In the genomic region with DNA sequence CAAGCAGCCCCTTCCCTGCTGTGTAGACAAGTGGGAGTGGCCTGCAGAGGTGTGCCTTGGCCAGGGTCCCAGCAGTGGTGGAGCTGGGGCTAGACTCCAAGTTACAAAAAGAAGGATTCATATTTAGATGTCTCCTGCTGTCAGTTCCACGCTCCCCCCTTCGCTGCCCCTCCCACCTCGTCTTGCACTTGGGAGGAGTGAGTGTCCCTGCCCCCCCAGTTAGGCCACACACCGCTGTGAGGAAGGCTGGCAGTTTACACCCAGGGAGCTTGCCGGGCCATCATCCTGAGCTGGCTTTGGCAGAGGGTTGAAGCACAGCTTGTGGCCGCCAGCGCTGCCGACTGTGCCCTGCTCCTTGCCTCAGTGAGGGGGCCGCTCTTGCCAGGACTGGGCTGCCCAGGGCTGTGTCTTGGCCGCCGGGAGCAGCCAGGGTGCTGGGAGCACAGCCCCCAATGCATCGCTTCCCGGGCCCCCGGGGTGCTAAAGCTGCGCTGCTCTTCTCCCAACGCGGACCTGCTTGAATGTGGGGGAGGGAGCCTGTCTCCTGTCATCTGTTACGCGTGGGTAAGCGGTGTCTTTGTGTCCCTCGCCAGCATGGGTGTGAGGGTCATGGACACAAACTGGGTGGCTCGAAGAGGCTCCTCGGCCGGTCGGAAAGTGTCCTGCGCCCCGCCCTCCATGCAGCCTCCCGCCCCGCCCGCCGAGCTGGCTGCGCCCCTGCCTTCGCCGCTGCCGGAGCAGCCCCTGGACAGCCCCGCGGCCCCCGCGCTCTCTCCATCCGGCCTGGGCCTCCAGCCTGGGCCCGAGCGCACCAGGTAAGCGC, we compare ENCODE assay signal across 11 cellular contexts. TPM values are rescaled to one million over a fixed set of nuclear protein-coding genes. Genes with fewer than 3 reads are reported as not detected.
DNase-seq lines count a peak whose midpoint lies in the region; ATAC-seq and TF ChIP-seq lines count a peak whose summit lies in the region.
"Had no signal": no experiment of that assay in that cellular context is flagged by ENCODE, and none has a peak within 500 bp of the region (broad histone marks: within the 10 kb centered on the region; RNA-seq: fewer than 3 reads in every experiment).

No MANE protein-coding gene starts in this region.

- H3K9ac ChIP-seq in neuronal stem cell (ENCODE audit: low read depth, low read length, poor library complexity): peak overlapping the region; percentile 83

- H3K36me3 ChIP-seq in RWPE2 (ENCODE audit: low read depth) (no peaks in the 10 kb centered on the region), neuronal stem cell (replicated peaks in 1 of 2; ENCODE audit: control insufficient read depth in 2 of 2, insufficient read depth in 2 of 2, low read length in 2 of 2) (no peaks in the 10 kb centered on the region)

- H2AFZ ChIP-seq in neuronal stem cell (ENCODE audit: low read length): peak overlapping the region; percentile 87

- H3K14ac ChIP-seq in neuronal stem cell (ENCODE audit: low read length): peak overlapping the region; percentile 84

- H4K91ac ChIP-seq in neuronal stem cell (ENCODE audit: low read depth, low read length, poor library complexity): no peak overlapping the region

- H3K9me3 ChIP-seq in RWPE2 (ENCODE audit: severe bottlenecking): no peaks in the 10 kb centered on the region
- no peaks in the 10 kb centered on the region for H3K9me3 ChIP-seq in neuronal stem cell (replicated peaks in 1 of 2; ENCODE audit: control insufficient read depth in 2 of 2, insufficient read depth in 1 of 2, low read depth in 1 of 2, low read length in 2 of 2)

- H3K18ac ChIP-seq in neuronal stem cell (ENCODE audit: low read length): peak overlapping the region; percentile 93

- H3K27ac ChIP-seq in RWPE2 (ENCODE audit: poor library complexity, severe bottlenecking) (no peak overlapping the region), neuronal stem cell (replicated peaks; ENCODE audit: low read length) (no peak overlapping the region)

- no peak overlapping the region for H2BK120ac ChIP-seq in neuronal stem cell (ENCODE audit: low read depth, low read length)

- no peak overlapping the region for H2BK15ac ChIP-seq in neuronal stem cell (ENCODE audit: low read length)

- H3K4me3 ChIP-seq in AG04449 (ENCODE audit: low read depth, low read length): peak overlapping the region; percentile 48
- H3K4me3 ChIP-seq in RWPE2 (ENCODE audit: severe bottlenecking): no peak overlapping the region
- peak overlapping the region; percentile 10 to 67 for H3K4me3 ChIP-seq in neuronal stem cell (ENCODE audit: low read length in 2 of 2)

- CTCF ChIA-PET in AG04449 (lab: Yijun Ruan, JAX): interaction anchor here (1.3 kb wide), 1 partner anchor 12 kb away, joined by 5 read pairs; no protein-coding TSS in a partner anchor

- intact Hi-C loops in Right ventricle myocardium superior (cut with DNase I): no loop called here

- no CpG with 5 or more reads among the region's 43 CpGs for WGBS in neuronal stem cell (ENCODE audit: extremely low coverage in 2 of 2, insufficient read length in 2 of 2, insufficient replicate concordance in 1 of 2), 2 donors

- TF ChIP-seq CTCF in AG04449 (IDR thresholded peaks at IDR 0.05; ENCODE audit: insufficient read depth, low read length, missing control alignments) (no peak), RWPE2 (IDR thresholded peaks at IDR 0.05; ENCODE audit: poor library complexity, severe bottlenecking) (no peak)

- DNase-seq in AG04449 (ENCODE audit: low read depth, low spot score) (no peak), RWPE2 (ENCODE audit: low spot score) (no peak), Right ventricle myocardium superior (no peak), neuronal stem cell (ENCODE audit: low spot score) (no peak), HuH-7 (ENCODE audit: low spot score) (no peak)
- DNase-seq in activated CD8-positive, alpha-beta memory T cell treated with anti-CD3 and anti-CD28 coated beads, Interleukin-2, amount 50 U/mL, for 4 hours: no peak
- DNase-seq: activated CD4-positive, alpha-beta T cell treated with anti-CD3 and anti-CD28 coated beads for 48 hours; effector CD4-positive, alpha-beta T cell; NCI-H510A had no signal

- H2BK5ac ChIP-seq in neuronal stem cell (ENCODE audit: low read length): no peak overlapping the region

- no peak overlapping the region for H4K8ac ChIP-seq in neuronal stem cell (ENCODE audit: low read depth, low read length)

- H3K4me2 ChIP-seq in neuronal stem cell (ENCODE audit: insufficient read depth, low read length, poor library complexity, severe bottlenecking): peak overlapping the region; percentile 76

- H3K27me3 ChIP-seq in RWPE2 (ENCODE audit: insufficient read depth, poor library complexity, severe bottlenecking): peaks cover 4% of the 10 kb centered on the region
- peaks cover 0 to 30% (median 13%) of the 10 kb centered on the region in 3 experiments for H3K27me3 ChIP-seq in neuronal stem cell (ENCODE audit: control insufficient read depth in 3 of 3, insufficient read depth in 3 of 3, low read depth in 1 of 3, low read length in 3 of 3)

- POLR2A ChIA-PET in AG04449 (lab: Yijun Ruan, JAX): no interaction called here

- H3K79me1 ChIP-seq in neuronal stem cell (ENCODE audit: low read depth, low read length): peaks cover 3% of the 10 kb centered on the region

- H2BK12ac ChIP-seq in neuronal stem cell (ENCODE audit: low read length): peak overlapping the region; percentile 52

- ATAC-seq in RWPE2 (ENCODE audit: low read depth): peak; percentile 63
- peak; percentile 75 for ATAC-seq in Right ventricle myocardium superior (ENCODE audit: poor library complexity)
- ATAC-seq in HG03460 (IDR thresholded peaks at IDR 0.05; ENCODE audit: unreplicated experiment): no peak
- ATAC-seq in GM21619 (IDR thresholded peaks at IDR 0.05; ENCODE audit: unreplicated experiment): no peak

- H3K23ac ChIP-seq in neuronal stem cell (ENCODE audit: low read depth, low read length, poor library complexity): peak overlapping the region; percentile 86

- H3K4ac ChIP-seq in neuronal stem cell (ENCODE audit: low read length): no peak overlapping the region

- no peaks in the 10 kb centered on the region for H3K4me1 ChIP-seq in RWPE2 (ENCODE audit: insufficient read depth, poor library complexity, severe bottlenecking)
- peaks cover 3 to 9% of the 10 kb centered on the region in 2 donors for H3K4me1 ChIP-seq in neuronal stem cell (ENCODE audit: control insufficient read depth in 2 of 2, insufficient read depth in 1 of 2, low read depth in 1 of 2, low read length in 2 of 2)

- peak overlapping the region; percentile 58 for H2AK5ac ChIP-seq in neuronal stem cell (ENCODE audit: low read depth, low read length)

RNA-seq across cellular contexts. Expression of a gene that starts 44.1 kb away (rescaled TPM):
- total RNA-seq in Right ventricle myocardium superior: 62.5 TPM
- polyA plus RNA-seq in neuronal stem cell (2013, experiment 1 of 2): 38.7 TPM
- 36.8 TPM for polyA plus RNA-seq in neuronal stem cell (2013, experiment 2 of 2)

Comparison
In these comparisons a context has a peak if more than half of its experiments do, and no peak if none do; other contexts are left out.
1. ATAC-seq: peak in RWPE2 (single experiment) and Right ventricle myocardium superior (single experiment); none in HG03460 (single experiment) and GM21619 (single experiment).